Comparison of ENCODE assay signal across 24 cellular contexts in genomic region chr13:37863708-37864107, GRCh38. TPM values are rescaled to one million over a fixed set of nuclear protein-coding genes. Genes with fewer than 3 reads are reported as not detected.
"Had no signal": no experiment of that assay in that cellular context is flagged by ENCODE, and none has a peak within 500 bp of the region (broad histone marks: within the 10 kb centered on the region; RNA-seq: fewer than 3 reads in every experiment).

No MANE protein-coding gene starts in this region.

- H3K4me3 Mint-ChIP-seq: immature natural killer cell had no signal

- ATAC-seq: foreskin keratinocyte, gastroesophageal sphincter, heart left ventricle, left colon, left lobe of liver, lower lobe of right lung had no signal

- H3K27me3 ChIP-seq: gastroesophageal sphincter had no signal

- H3K27ac ChIP-seq: coronary artery, dorsolateral prefrontal cortex, esophagus muscularis mucosa, foreskin keratinocyte, gastroesophageal sphincter, heart left ventricle, hepatocyte, left ventricle myocardium inferior, lower lobe of right lung had no signal

- FAIRE-seq: endothelial cell of umbilical vein, frontal cortex, kidney had no signal

- H3K36me3 Mint-ChIP-seq: immature natural killer cell had no signal

- H3K4me2 ChIP-seq: hepatocyte had no signal

- H3K79me2 ChIP-seq: hepatocyte had no signal

- H3K4me1 ChIP-seq: esophagus muscularis mucosa, foreskin keratinocyte, gastroesophageal sphincter, lower lobe of right lung had no signal

- DNase-seq: dermis blood vessel endothelial cell; dorsolateral prefrontal cortex; effector CD4-positive, alpha-beta T cell; effector memory CD4-positive, alpha-beta T cell; foreskin keratinocyte; heart left ventricle; hypothalamus; immature natural killer cell; islet precursor cell; kidney; kidney glomerular epithelial cell; left colon; left ventricle myocardium inferior; lower lobe of right lung; mesenchymal stem cell; midbrain had no signal

- H3K4me3 ChIP-seq: coronary artery, dorsolateral prefrontal cortex, esophagus muscularis mucosa, gastroesophageal sphincter, heart left ventricle, hepatocyte, left ventricle myocardium inferior, lower lobe of right lung had no signal

- H3K4me1 Mint-ChIP-seq: immature natural killer cell had no signal

- H3K27ac Mint-ChIP-seq: immature natural killer cell had no signal

- H3K9me3 ChIP-seq: esophagus muscularis mucosa, gastroesophageal sphincter, heart left ventricle, left ventricle myocardium inferior, lower lobe of right lung had no signal

- H3K36me3 ChIP-seq: esophagus muscularis mucosa, gastroesophageal sphincter, heart left ventricle, left ventricle myocardium inferior, lower lobe of right lung had no signal

- H2AFZ ChIP-seq: hepatocyte had no signal

RNA-seq across cellular contexts. Expression of gene TRPC4, which starts 5.9 kb away (rescaled TPM):
- total RNA-seq: foreskin keratinocyte, mononuclear cell had no signal
- polyA plus RNA-seq: foreskin keratinocyte, immature natural killer cell had no signal
